Comparison of ENCODE assay signal across 9 cellular contexts in genomic region chr18:11324956-11325873, GRCh38.
A peak's percentile ranks its signal among the peaks of the same experiment; 100 is the strongest.
DNase-seq lines count a peak whose midpoint lies in the region; ATAC-seq lines count a peak whose summit lies in the region.
"Had no signal": no experiment of that assay in that cellular context is flagged by ENCODE, and none has a peak within 500 bp of the region (broad histone marks: within the 10 kb centered on the region; RNA-seq: fewer than 3 reads in every experiment).

No MANE protein-coding gene starts in this region.

- H3K4me3 Mint-ChIP-seq in effector memory CD8-positive, alpha-beta T cell, result no peak overlapping the region

- H3K4me3 ChIP-seq in SJSA1, result no peak overlapping the region
- H3K4me3 ChIP-seq in skeletal muscle tissue (ENCODE audit: low read length in 3 of 3), result no peak overlapping the region
- no peak overlapping the region for H3K4me3 ChIP-seq in SJCRH30

- ATAC-seq in activated CD4-positive, CD25-positive, alpha-beta regulatory T cell treated with anti-CD3 and anti-CD28 coated beads, Interleukin-2, amount 50 U/mL, for 24 hours, result peak; percentile 38 to 43
- ATAC-seq in HG02973 (IDR thresholded peaks at IDR 0.05; ENCODE audit: unreplicated experiment), result peak; percentile 91
- ATAC-seq in effector memory CD8-positive, alpha-beta T cell (replicated peaks), result no peak

- H3K36me3 ChIP-seq in SJSA1 (no peaks in the 10 kb centered on the region), skeletal muscle tissue (ENCODE audit: control insufficient read depth in 3 of 3, insufficient read depth in 3 of 3, low read length in 3 of 3) (no peaks in the 10 kb centered on the region), SJCRH30 (no peaks in the 10 kb centered on the region)

- DNase-seq in activated CD4-positive, CD25-positive, alpha-beta regulatory T cell (lab: John Stamatoyannopoulos, UW), result no peak
- DNase-seq in SJSA1 (ENCODE audit: low read depth in 1 of 2, low spot score in 2 of 2), result peak; percentile 89 to 93
- DNase-seq in effector memory CD8-positive, alpha-beta T cell, result no peak
- no peak for DNase-seq in putamen (ENCODE audit: low spot score)
- no peak for DNase-seq in SJCRH30

- no peak overlapping the region for H3K27ac Mint-ChIP-seq in effector memory CD8-positive, alpha-beta T cell

- H3K27ac ChIP-seq in SJSA1, result peak overlapping the region; percentile 98
- H3K27ac ChIP-seq in skeletal muscle tissue (ENCODE audit: low read depth, low read length), result peak overlapping the region; percentile 37
- H3K27ac ChIP-seq in SJCRH30, result no peak overlapping the region
- H3K27ac ChIP-seq: 22Rv1 had no signal

- H3K4me1 ChIP-seq in SJSA1 (replicated peaks) (peaks cover 67% of the 10 kb centered on the region), skeletal muscle tissue (ENCODE audit: control insufficient read depth in 3 of 3, insufficient read depth in 3 of 3, low read length in 3 of 3) (peaks cover 17 to 25% (median 20%) of the 10 kb centered on the region in 3 donors), SJCRH30 (peaks cover 8% of the 10 kb centered on the region)

- H3K4me1 Mint-ChIP-seq in effector memory CD8-positive, alpha-beta T cell (ENCODE audit: low read depth in 2 of 2), result no peaks in the 10 kb centered on the region

- H3K27me3 ChIP-seq in SJSA1 (replicated peaks), result no peaks in the 10 kb centered on the region
- no peaks in the 10 kb centered on the region for H3K27me3 ChIP-seq in skeletal muscle tissue (ENCODE audit: control insufficient read depth in 3 of 3, insufficient read depth in 3 of 3, low read length in 3 of 3)
- no peaks in the 10 kb centered on the region for H3K27me3 ChIP-seq in SJCRH30

- no peaks in the 10 kb centered on the region for H3K9me3 Mint-ChIP-seq in effector memory CD8-positive, alpha-beta T cell

- no peaks in the 10 kb centered on the region for H3K27me3 Mint-ChIP-seq in effector memory CD8-positive, alpha-beta T cell

- H3K9me3 ChIP-seq in SJSA1 (replicated peaks) (no peaks in the 10 kb centered on the region; the same call in 1 of the 2 replicates), skeletal muscle tissue (ENCODE audit: control insufficient read depth in 3 of 3, low read length in 3 of 3) (no peaks in the 10 kb centered on the region), SJCRH30 (replicated peaks) (no peaks in the 10 kb centered on the region)

- H3K36me3 Mint-ChIP-seq in effector memory CD8-positive, alpha-beta T cell (ENCODE audit: insufficient read depth), result no peaks in the 10 kb centered on the region

- H3K9ac ChIP-seq in skeletal muscle tissue (ENCODE audit: low read depth in 1 of 3, low read length in 3 of 3), result no peak overlapping the region

Comparison
In these comparisons a context has a peak if more than half of its experiments do, and no peak if none do; other contexts are left out.
1. DNase-seq: peak in SJSA1 (2 of 2); none in activated CD4-positive, CD25-positive, alpha-beta regulatory T cell (0 of 4), effector memory CD8-positive, alpha-beta T cell (0 of 3), putamen (single experiment) and SJCRH30 (0 of 2).